In the genomic region with DNA sequence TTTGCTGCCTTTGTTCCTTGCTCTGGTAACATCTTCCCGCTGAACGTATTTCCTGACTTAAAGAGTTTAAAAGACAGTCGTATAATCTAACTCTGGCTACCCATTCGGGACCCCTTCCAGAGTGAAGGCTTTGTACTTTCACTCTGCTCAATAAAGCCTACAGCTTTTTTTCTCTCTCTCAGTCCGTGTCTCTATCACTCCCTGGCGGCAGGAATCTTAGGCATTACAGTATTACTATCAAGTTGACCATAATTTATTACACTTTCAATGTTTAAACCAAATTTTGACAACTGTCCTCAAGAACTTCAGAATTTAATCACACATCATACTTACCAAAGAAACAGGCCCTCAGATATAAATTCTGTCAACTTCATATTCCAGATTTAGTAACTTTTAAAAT, we compare ENCODE assay signal across 11 cellular contexts.
A peak's percentile ranks its signal among the peaks of the same experiment; 100 is the strongest.
DNase-seq lines count a peak whose midpoint lies in the region; ATAC-seq and TF ChIP-seq lines count a peak whose summit lies in the region.
"Had no signal": no experiment of that assay in that cellular context is flagged by ENCODE, and none has a peak within 500 bp of the region (broad histone marks: within the 10 kb centered on the region; RNA-seq: fewer than 3 reads in every experiment).

No MANE protein-coding gene starts in this region.

- H3K27me3 Mint-ChIP-seq in GM23338 (ENCODE audit: insufficient read depth, low read depth, poor library complexity), result no peaks in the 10 kb centered on the region

- peaks cover 6% of the 10 kb centered on the region for H3K4me1 Mint-ChIP-seq in GM23338

- TF ChIP-seq CTCF in GM23338 (conservative IDR thresholded peaks at IDR 0.05; ENCODE audit: low read depth in 2 of 2) (peak; percentile 67 to 79), RWPE1 (conservative IDR thresholded peaks at IDR 0.05; ENCODE audit: low read depth) (peak; percentile 23; the same call in 1 of the 2 replicates), fibroblast of villous mesenchyme (IDR thresholded peaks at IDR 0.05; ENCODE audit: insufficient read depth, low read depth, low read length) (peak; percentile 18), parathyroid adenoma (IDR thresholded peaks at IDR 0.05) (peak; percentile 28)

- POLR2A ChIA-PET in RWPE1 (lab: Yijun Ruan, JAX; ENCODE audit: low non-redundant PET), result no interaction called here

- H3K79me2 ChIP-seq in GM23338 (replicated peaks; ENCODE audit: insufficient read depth) (no peaks in the 10 kb centered on the region), parathyroid adenoma (no peaks in the 10 kb centered on the region)

- H3K36me3 Mint-ChIP-seq in GM23338 (ENCODE audit: low read depth), result peaks cover 8% of the 10 kb centered on the region; the same call in 2 of the 3 replicates

- H3K36me3 ChIP-seq in GM23338 (ENCODE audit: insufficient read depth), result no peaks in the 10 kb centered on the region
- H3K36me3 ChIP-seq in parathyroid adenoma (ENCODE audit: control insufficient read depth, insufficient read depth, low read length), result no peaks in the 10 kb centered on the region

- H3K9ac ChIP-seq in parathyroid adenoma, result no peak overlapping the region

- no peak overlapping the region for H3K27ac ChIP-seq in GM23338 (ENCODE audit: low read depth)
- no peak overlapping the region for H3K27ac ChIP-seq in RWPE1
- no peak overlapping the region for H3K27ac ChIP-seq in parathyroid adenoma

- peaks cover 6% of the 10 kb centered on the region for H3K9me2 ChIP-seq in GM23338 (ENCODE audit: insufficient read depth)

- no peaks in the 10 kb centered on the region for H3F3A ChIP-seq in GM23338 (replicated peaks; ENCODE audit: low read depth)

- H2AFZ ChIP-seq in GM23338, result 0 out of 2 replicates have a peak overlapping the region, but pooled peaks have one; percentile 11
- no peak overlapping the region for H2AFZ ChIP-seq in parathyroid adenoma

- peak; percentile 88 for ATAC-seq in GM23338
- no peak for ATAC-seq in HG02610 (IDR thresholded peaks at IDR 0.05; ENCODE audit: unreplicated experiment)
- ATAC-seq in GM21723 (IDR thresholded peaks at IDR 0.05; ENCODE audit: unreplicated experiment), result no peak

- H3K4me3 ChIP-seq in GM23338 (no peak overlapping the region), fibroblast of villous mesenchyme (ENCODE audit: low read depth, low read length) (no peak overlapping the region), parathyroid adenoma (ENCODE audit: low read depth, low read length) (no peak overlapping the region)

- H3K9me3 ChIP-seq in parathyroid adenoma (ENCODE audit: control insufficient read depth, low read length), result no peaks in the 10 kb centered on the region

- peak; percentile 84 for DNase-seq in GM23338 (ENCODE audit: low spot score)
- DNase-seq in RWPE1 (ENCODE audit: low spot score), result peak; percentile 1
- peak; percentile 2 for DNase-seq in fibroblast of villous mesenchyme (ENCODE audit: low read depth)
- DNase-seq in effector CD8-positive, alpha-beta T cell (lab: John Stamatoyannopoulos, UW), result no peak
- DNase-seq in Ammon's horn (ENCODE audit: low spot score), result no peak
- DNase-seq: activated CD4-positive, CD25-positive, alpha-beta regulatory T cell treated with anti-CD3 and anti-CD28 coated beads, Interleukin-2, amount 50 U/mL, for 72 hours; anterior cingulate cortex; NK-92 treated with Interleukin-12 subunit alpha and Interleukin-12 subunit beta, amount 100 ng/mL, for 24 hours had no signal

- no peak overlapping the region for H3K27ac Mint-ChIP-seq in GM23338

- H3K27me3 ChIP-seq in GM23338 (ENCODE audit: insufficient read depth) (no peaks in the 10 kb centered on the region), parathyroid adenoma (ENCODE audit: control insufficient read depth, insufficient read depth, low read length) (no peaks in the 10 kb centered on the region)

- H3K4me3 Mint-ChIP-seq in GM23338, result no peak overlapping the region

- H3K4me1 ChIP-seq in GM23338 (ENCODE audit: insufficient read depth) (no peaks in the 10 kb centered on the region), parathyroid adenoma (no peaks in the 10 kb centered on the region)

- CTCF ChIA-PET in RWPE1 (lab: Yijun Ruan, JAX), result interaction anchor here (0.6 to 1.0 kb wide), 2 partner anchors 13 to 273 kb away, joined by 4 to 5 read pairs; no protein-coding TSS in a partner anchor

- H3K4me2 ChIP-seq in GM23338 (no peak overlapping the region), parathyroid adenoma (ENCODE audit: low read length) (peak overlapping the region; percentile 47)

- H3K9me3 Mint-ChIP-seq in GM23338, result peaks cover 12% of the 10 kb centered on the region

- H4K20me1 ChIP-seq in GM23338 (replicated peaks; ENCODE audit: insufficient read depth), result no peaks in the 10 kb centered on the region

TF ChIP-seq in GM23338, 12 proteins besides CTCF, POLR2A, EP300 and RAD21 (continues in another document):
- TF ChIP-seq EZH2 (IDR thresholded peaks at IDR 0.05; ENCODE audit: low read depth, unreplicated experiment), result no peak
- TF ChIP-seq, protein P1, sequence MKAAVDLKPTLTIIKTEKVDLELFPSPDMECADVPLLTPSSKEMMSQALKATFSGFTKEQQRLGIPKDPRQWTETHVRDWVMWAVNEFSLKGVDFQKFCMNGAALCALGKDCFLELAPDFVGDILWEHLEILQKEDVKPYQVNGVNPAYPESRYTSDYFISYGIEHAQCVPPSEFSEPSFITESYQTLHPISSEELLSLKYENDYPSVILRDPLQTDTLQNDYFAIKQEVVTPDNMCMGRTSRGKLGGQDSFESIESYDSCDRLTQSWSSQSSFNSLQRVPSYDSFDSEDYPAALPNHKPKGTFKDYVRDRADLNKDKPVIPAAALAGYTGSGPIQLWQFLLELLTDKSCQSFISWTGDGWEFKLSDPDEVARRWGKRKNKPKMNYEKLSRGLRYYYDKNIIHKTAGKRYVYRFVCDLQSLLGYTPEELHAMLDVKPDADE (IDR thresholded peaks at IDR 0.05), result no peak
- no peak for TF ChIP-seq ZNF114 (CRISPR knock-in tag; IDR thresholded peaks at IDR 0.05)
- TF ChIP-seq POLR2AphosphoS5 (IDR thresholded peaks at IDR 0.05; ENCODE audit: low read depth), result no peak
- no peak for TF ChIP-seq JUNB (IDR thresholded peaks at IDR 0.05; ENCODE audit: unreplicated experiment)
- TF ChIP-seq ZNF331 (CRISPR knock-in tag; IDR thresholded peaks at IDR 0.05; ENCODE audit: low read depth), result no peak
- no peak for TF ChIP-seq STAT1 (IDR thresholded peaks at IDR 0.05; ENCODE audit: unreplicated experiment)
- no peak for TF ChIP-seq NANOG (IDR thresholded peaks at IDR 0.05; ENCODE audit: borderline replicate concordance)
- no peak for TF ChIP-seq EZH2phosphoT487 (IDR thresholded peaks at IDR 0.05; ENCODE audit: unreplicated experiment)
- TF ChIP-seq, protein P2, sequence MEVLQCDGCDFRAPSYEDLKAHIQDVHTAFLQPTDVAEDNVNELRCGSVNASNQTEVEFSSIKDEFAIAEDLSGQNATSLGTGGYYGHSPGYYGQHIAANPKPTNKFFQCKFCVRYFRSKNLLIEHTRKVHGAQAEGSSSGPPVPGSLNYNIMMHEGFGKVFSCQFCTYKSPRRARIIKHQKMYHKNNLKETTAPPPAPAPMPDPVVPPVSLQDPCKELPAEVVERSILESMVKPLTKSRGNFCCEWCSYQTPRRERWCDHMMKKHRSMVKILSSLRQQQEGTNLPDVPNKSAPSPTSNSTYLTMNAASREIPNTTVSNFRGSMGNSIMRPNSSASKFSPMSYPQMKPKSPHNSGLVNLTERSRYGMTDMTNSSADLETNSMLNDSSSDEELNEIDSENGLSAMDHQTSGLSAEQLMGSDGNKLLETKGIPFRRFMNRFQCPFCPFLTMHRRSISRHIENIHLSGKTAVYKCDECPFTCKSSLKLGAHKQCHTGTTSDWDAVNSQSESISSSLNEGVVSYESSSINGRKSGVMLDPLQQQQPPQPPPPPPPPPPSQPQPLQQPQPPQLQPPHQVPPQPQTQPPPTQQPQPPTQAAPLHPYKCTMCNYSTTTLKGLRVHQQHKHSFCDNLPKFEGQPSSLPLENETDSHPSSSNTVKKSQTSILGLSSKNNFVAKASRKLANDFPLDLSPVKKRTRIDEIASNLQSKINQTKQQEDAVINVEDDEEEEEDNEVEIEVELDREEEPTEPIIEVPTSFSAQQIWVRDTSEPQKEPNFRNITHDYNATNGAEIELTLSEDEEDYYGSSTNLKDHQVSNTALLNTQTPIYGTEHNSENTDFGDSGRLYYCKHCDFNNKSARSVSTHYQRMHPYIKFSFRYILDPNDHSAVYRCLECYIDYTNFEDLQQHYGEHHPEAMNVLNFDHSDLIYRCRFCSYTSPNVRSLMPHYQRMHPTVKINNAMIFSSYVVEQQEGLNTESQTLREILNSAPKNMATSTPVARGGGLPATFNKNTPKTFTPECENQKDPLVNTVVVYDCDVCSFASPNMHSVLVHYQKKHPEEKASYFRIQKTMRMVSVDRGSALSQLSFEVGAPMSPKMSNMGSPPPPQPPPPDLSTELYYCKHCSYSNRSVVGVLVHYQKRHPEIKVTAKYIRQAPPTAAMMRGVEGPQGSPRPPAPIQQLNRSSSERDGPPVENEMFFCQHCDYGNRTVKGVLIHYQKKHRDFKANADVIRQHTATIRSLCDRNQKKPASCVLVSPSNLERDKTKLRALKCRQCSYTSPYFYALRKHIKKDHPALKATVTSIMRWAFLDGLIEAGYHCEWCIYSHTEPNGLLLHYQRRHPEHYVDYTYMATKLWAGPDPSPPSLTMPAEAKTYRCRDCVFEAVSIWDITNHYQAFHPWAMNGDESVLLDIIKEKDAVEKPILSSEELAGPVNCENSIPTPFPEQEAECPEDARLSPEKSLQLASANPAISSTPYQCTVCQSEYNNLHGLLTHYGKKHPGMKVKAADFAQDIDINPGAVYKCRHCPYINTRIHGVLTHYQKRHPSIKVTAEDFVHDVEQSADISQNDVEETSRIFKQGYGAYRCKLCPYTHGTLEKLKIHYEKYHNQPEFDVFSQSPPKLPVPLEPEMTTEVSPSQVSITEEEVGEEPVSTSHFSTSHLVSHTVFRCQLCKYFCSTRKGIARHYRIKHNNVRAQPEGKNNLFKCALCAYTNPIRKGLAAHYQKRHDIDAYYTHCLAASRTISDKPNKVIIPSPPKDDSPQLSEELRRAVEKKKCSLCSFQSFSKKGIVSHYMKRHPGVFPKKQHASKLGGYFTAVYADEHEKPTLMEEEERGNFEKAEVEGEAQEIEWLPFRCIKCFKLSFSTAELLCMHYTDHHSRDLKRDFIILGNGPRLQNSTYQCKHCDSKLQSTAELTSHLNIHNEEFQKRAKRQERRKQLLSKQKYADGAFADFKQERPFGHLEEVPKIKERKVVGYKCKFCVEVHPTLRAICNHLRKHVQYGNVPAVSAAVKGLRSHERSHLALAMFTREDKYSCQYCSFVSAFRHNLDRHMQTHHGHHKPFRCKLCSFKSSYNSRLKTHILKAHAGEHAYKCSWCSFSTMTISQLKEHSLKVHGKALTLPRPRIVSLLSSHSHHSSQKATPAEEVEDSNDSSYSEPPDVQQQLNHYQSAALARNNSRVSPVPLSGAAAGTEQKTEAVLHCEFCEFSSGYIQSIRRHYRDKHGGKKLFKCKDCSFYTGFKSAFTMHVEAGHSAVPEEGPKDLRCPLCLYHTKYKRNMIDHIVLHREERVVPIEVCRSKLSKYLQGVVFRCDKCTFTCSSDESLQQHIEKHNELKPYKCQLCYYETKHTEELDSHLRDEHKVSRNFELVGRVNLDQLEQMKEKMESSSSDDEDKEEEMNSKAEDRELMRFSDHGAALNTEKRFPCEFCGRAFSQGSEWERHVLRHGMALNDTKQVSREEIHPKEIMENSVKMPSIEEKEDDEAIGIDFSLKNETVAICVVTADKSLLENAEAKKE (CRISPR knock-in tag; IDR thresholded peaks at IDR 0.05), result no peak

Comparison
In these comparisons a context has a peak if more than half of its experiments do, and no peak if none do; other contexts are left out.
1. DNase-seq: peak in GM23338 (single experiment), RWPE1 (single experiment) and fibroblast of villous mesenchyme (single experiment); none in effector CD8-positive, alpha-beta T cell (single experiment) and Ammon's horn (single experiment).
2. CTCF ChIP-seq: peak in every context shown above with its lines; median percentile 73 in GM23338; 28 in parathyroid adenoma; 23 in RWPE1; 18 in fibroblast of villous mesenchyme.